Comparison of ENCODE assay signal across 34 cellular contexts in the genomic region with DNA sequence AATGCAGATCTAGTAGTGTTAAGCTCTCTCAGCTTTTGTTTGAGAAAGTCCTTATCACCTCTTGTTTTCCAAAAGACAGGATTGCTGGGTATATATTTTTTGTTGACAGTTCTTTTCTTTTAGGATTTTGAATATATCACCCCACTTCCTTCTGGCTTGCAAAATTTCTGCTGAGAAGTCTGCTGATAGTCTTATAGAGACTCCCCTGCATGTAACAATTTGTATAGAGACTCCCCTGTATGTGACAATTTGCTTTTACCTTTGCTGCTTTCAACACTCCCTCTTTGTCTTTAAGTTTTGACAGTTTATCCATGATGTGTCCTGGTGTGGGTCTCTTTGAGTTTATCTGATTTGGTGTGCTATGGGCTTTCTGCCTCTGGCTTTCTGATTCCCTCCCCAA.
"Had no signal": no experiment of that assay in that cellular context is flagged by ENCODE, and none has a peak within 500 bp of the region (broad histone marks: within the 10 kb centered on the region; RNA-seq: fewer than 3 reads in every experiment).

No MANE protein-coding gene starts in this region.

- DNase-seq: Karpas-422, Kasumi-1, MG63, MM.1S, MV-4-11, NCI-H1048, NCI-H1092, NCI-H1092 treated with DMSO at 0.1 percent for 48 hours, NCI-H1105, NCI-H1105 treated with DMSO at 0.1 percent for 48 hours, NCI-H1417, NCI-H1417 treated with DMSO at 0.1 percent for 48 hours, NCI-H1436, NCI-H1436 treated with DMSO at 0.1 percent for 48 hours, NCI-H146, NCI-H1694, NCI-H1694 treated with DMSO at 0.1 percent for 48 hours, NCI-H187, NCI-H187 treated with DMSO at 0.1 percent for 48 hours, NCI-H1930, NCI-H2029, NCI-H2029 treated with DMSO at 0.1 percent for 48 hours, NCI-H2081, NCI-H2081 treated with DMSO at 0.1 percent for 48 hours, NCI-H2107, NCI-H2171, NCI-H2171 treated with DMSO at 0.1 percent for 48 hours, NCI-H2227 treated with DMSO at 0.1 percent for 48 hours, NCI-H226, NCI-H345, NCI-H446, NCI-H446 treated with DMSO at 0.1 percent for 48 hours, NCI-H510A, NCI-H510A treated with DMSO at 0.1 percent for 48 hours had no signal

- H3K27me3 ChIP-seq: MG63 had no signal

- H3K36me3 ChIP-seq: MG63 had no signal

- H3K4me3 ChIP-seq: MG63 had no signal
